ENCODE assay signal across 22 cellular contexts in the genomic region with DNA sequence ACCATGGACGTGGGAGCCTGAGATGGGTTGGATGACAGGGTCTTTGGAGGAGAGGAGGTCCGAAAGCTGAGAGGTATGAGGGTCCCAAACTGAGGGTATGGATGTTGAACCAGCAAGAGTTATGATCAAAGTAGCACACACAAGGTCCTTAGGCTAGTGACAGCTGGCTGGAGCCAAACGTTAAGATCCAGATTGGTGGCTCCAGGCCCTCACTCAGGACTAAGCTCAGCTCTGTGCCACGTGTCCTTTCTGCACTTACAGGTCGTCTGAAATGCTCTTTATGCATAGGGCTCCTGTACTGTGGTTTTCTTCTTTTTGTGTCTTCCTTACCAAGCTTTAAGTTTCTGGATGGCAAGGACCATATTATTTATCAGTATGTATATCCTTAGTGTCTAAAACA. TPM values are rescaled to one million over a fixed set of nuclear protein-coding genes. Genes with fewer than 3 reads are reported as not detected.
DNase-seq lines count a peak whose midpoint lies in the region; ATAC-seq and TF ChIP-seq lines count a peak whose summit lies in the region.
"Had no signal": no experiment of that assay in that cellular context is flagged by ENCODE, and none has a peak within 500 bp of the region (broad histone marks: within the 10 kb centered on the region; RNA-seq: fewer than 3 reads in every experiment).

No MANE protein-coding gene starts in this region.

- H4K20me1 ChIP-seq in HCT116 (ENCODE audit: insufficient read depth): no peaks in the 10 kb centered on the region

- no peak overlapping the region for H3K4me3 Mint-ChIP-seq in activated CD4-positive, alpha-beta T cell treated with anti-CD3 and anti-CD28 coated beads, Interleukin-2, amount 10 ng/mL, durations not matched to agents 24 days and 14 days
- no peak overlapping the region for H3K4me3 Mint-ChIP-seq in activated naive CD8-positive, alpha-beta T cell treated with anti-CD3 and anti-CD28 coated beads, Interleukin-2, amount 50 U/mL, for 24 hours
- no peak overlapping the region for H3K4me3 Mint-ChIP-seq in nephron progenitor cell
- H3K4me3 Mint-ChIP-seq: endodermal cell, T-cell, type B pancreatic cell had no signal

- no peaks in the 10 kb centered on the region for H3K4me1 ChIP-seq in HCT116 (ENCODE audit: control insufficient read depth in 1 of 2, insufficient read depth in 2 of 2, low read length in 2 of 2)

- peak overlapping the region; percentile 45 for H3K27ac Mint-ChIP-seq in activated CD4-positive, alpha-beta T cell treated with anti-CD3 and anti-CD28 coated beads, Interleukin-2, amount 10 ng/mL, durations not matched to agents 24 days and 14 days
- H3K27ac Mint-ChIP-seq in activated naive CD8-positive, alpha-beta T cell treated with anti-CD3 and anti-CD28 coated beads, Interleukin-2, amount 50 U/mL, for 24 hours: peak overlapping the region; percentile 6
- H3K27ac Mint-ChIP-seq in nephron progenitor cell: peak overlapping the region; percentile 10
- H3K27ac Mint-ChIP-seq: endodermal cell, type B pancreatic cell had no signal

- TSS peak; percentile 34 for BruUV-seq in HCT116 (replicated peaks; lab: Mats Ljungman, UMichigan)

- H3K79me2 ChIP-seq in HCT116 (ENCODE audit: insufficient read depth, low read length): peaks cover 33% of the 10 kb centered on the region

- CTCF ChIA-PET in HCT116 (lab: Charles Lee): no interaction called here
- CTCF ChIA-PET in HEK293T (lab: Yijun Ruan, JAX): no interaction called here

- RAD21 ChIA-PET in HCT116 (lab: Charles Lee; ENCODE audit: low non-redundant PET in 1 of 2, low total read pairs in 2 of 2, uncharacterized antibody in 2 of 2, unreplicated experiment in 2 of 2): no interaction called here

- DNase-seq in activated CD4-positive, alpha-beta T cell treated with anti-CD3 and anti-CD28 coated beads, Interleukin-2, amount 10 ng/mL, durations not matched to agents 24 days and 14 days: no peak
- no peak for DNase-seq in activated CD4-positive, alpha-beta T cell treated with anti-CD3 and anti-CD28 coated beads for 1 hour
- DNase-seq in HCT116 (ENCODE audit: low read depth, low spot score): no peak
- DNase-seq in activated naive CD8-positive, alpha-beta T cell treated with anti-CD3 and anti-CD28 coated beads, Interleukin-2, amount 50 U/mL, for 24 hours: no peak
- DNase-seq in nephron progenitor cell: no peak
- no peak for DNase-seq in NCI-H345 (lab: John Stamatoyannopoulos, UW)
- DNase-seq in HEK293T (ENCODE audit: extremely low spot score): no peak
- DNase-seq: activated gamma-delta T cell, aorta, endodermal cell, H7, heart right ventricle, lower lobe of right lung, NCI-H1436, NCI-H2171, NCI-H748 treated with DMSO at 0.1 percent for 48 hours, ovary, SIG-M5, T-cell had no signal

- no peak overlapping the region for H3K27ac ChIP-seq in HCT116 (ENCODE audit: low read depth, low read length)
- H3K27ac ChIP-seq: BLaER1, lower lobe of right lung, ovary had no signal

- intact Hi-C loops in activated CD4-positive, alpha-beta T cell treated with anti-CD3 and anti-CD28 coated beads, Interleukin-2, amount 10 ng/mL, durations not matched to agents 24 days and 14 days (cut with micrococcal nuclease): no loop called here
- intact Hi-C loops in HCT116 (cut with micrococcal nuclease): no loop called here

- no peaks in the 10 kb centered on the region for H3K27me3 ChIP-seq in HCT116 (ENCODE audit: insufficient read depth, low read length)
- H3K27me3 ChIP-seq: BLaER1, heart right ventricle, ovary had no signal

- no peaks in the 10 kb centered on the region for H3K9me3 Mint-ChIP-seq in activated CD4-positive, alpha-beta T cell treated with anti-CD3 and anti-CD28 coated beads, Interleukin-2, amount 10 ng/mL, durations not matched to agents 24 days and 14 days
- H3K9me3 Mint-ChIP-seq in activated naive CD8-positive, alpha-beta T cell treated with anti-CD3 and anti-CD28 coated beads, Interleukin-2, amount 50 U/mL, for 24 hours: no peaks in the 10 kb centered on the region
- H3K9me3 Mint-ChIP-seq in nephron progenitor cell: no peaks in the 10 kb centered on the region
- H3K9me3 Mint-ChIP-seq: endodermal cell, T-cell, type B pancreatic cell had no signal

- no peak overlapping the region for H3K9ac ChIP-seq in HCT116 (ENCODE audit: low read length)
- H3K9ac ChIP-seq: BLaER1 had no signal

- H3K36me3 Mint-ChIP-seq in activated CD4-positive, alpha-beta T cell treated with anti-CD3 and anti-CD28 coated beads, Interleukin-2, amount 10 ng/mL, durations not matched to agents 24 days and 14 days (ENCODE audit: low read depth): peaks cover 32% of the 10 kb centered on the region
- H3K36me3 Mint-ChIP-seq in activated naive CD8-positive, alpha-beta T cell treated with anti-CD3 and anti-CD28 coated beads, Interleukin-2, amount 50 U/mL, for 24 hours (ENCODE audit: low read depth): peaks cover 31% of the 10 kb centered on the region
- peaks cover 76% of the 10 kb centered on the region for H3K36me3 Mint-ChIP-seq in nephron progenitor cell (ENCODE audit: low read depth)

- peaks cover 17% of the 10 kb centered on the region for H3K4me1 Mint-ChIP-seq in activated CD4-positive, alpha-beta T cell treated with anti-CD3 and anti-CD28 coated beads, Interleukin-2, amount 10 ng/mL, durations not matched to agents 24 days and 14 days
- peaks cover 22% of the 10 kb centered on the region for H3K4me1 Mint-ChIP-seq in activated naive CD8-positive, alpha-beta T cell treated with anti-CD3 and anti-CD28 coated beads, Interleukin-2, amount 50 U/mL, for 24 hours
- peaks cover 4% of the 10 kb centered on the region for H3K4me1 Mint-ChIP-seq in nephron progenitor cell

- H3K27me3 Mint-ChIP-seq in activated CD4-positive, alpha-beta T cell treated with anti-CD3 and anti-CD28 coated beads, Interleukin-2, amount 10 ng/mL, durations not matched to agents 24 days and 14 days: no peaks in the 10 kb centered on the region
- H3K27me3 Mint-ChIP-seq in activated naive CD8-positive, alpha-beta T cell treated with anti-CD3 and anti-CD28 coated beads, Interleukin-2, amount 50 U/mL, for 24 hours: no peaks in the 10 kb centered on the region
- no peaks in the 10 kb centered on the region for H3K27me3 Mint-ChIP-seq in nephron progenitor cell (ENCODE audit: low read depth, poor library complexity)
- H3K27me3 Mint-ChIP-seq: T-cell, type B pancreatic cell had no signal

- H3K9me3 ChIP-seq in HCT116 (ENCODE audit: control insufficient read depth in 1 of 2, insufficient read depth in 1 of 2, low read depth in 1 of 2, low read length in 2 of 2): no peaks in the 10 kb centered on the region
- H3K9me3 ChIP-seq: BLaER1, heart right ventricle, lower lobe of right lung, ovary had no signal

- no peak for TF ChIP-seq POLR2A in HCT116 (IDR thresholded peaks at IDR 0.05; ENCODE audit: borderline replicate concordance, extremely low read depth, insufficient read depth, insufficient read length)

- no peak overlapping the region for H3K4me3 ChIP-seq in HCT116 (replicated peaks in 1 of 2; ENCODE audit: low read depth in 1 of 2, low read length in 2 of 2)
- H3K4me3 ChIP-seq: BLaER1, heart right ventricle, lower lobe of right lung, ovary had no signal

- TF ChIP-seq CTCF in HCT116 (IDR thresholded peaks at IDR 0.05 in 2 of 3, conservative IDR thresholded peaks at IDR 0.05 in 1 of 3; ENCODE audit: borderline replicate concordance in 1 of 3, insufficient read depth in 1 of 3, low read depth in 2 of 3, low read length in 2 of 3): no peak
- no peak for TF ChIP-seq CTCF in nephron progenitor cell (IDR thresholded peaks at IDR 0.05)

- POLR2A ChIA-PET in HCT116 (lab: Charles Lee): no interaction called here
- POLR2A ChIA-PET in HEK293T (lab: Yijun Ruan, JAX): interaction anchor here (0.7 kb wide), 1 partner anchor 11 kb away, joined by 3 read pairs; no protein-coding TSS in a partner anchor

- H3K4me2 ChIP-seq in HCT116 (ENCODE audit: low read length): no peak overlapping the region
- H3K4me2 ChIP-seq: BLaER1 had no signal

- TF ChIP-seq RAD21 in HCT116 (IDR thresholded peaks at IDR 0.05; ENCODE audit: low read depth): no peak

- no peak overlapping the region for H2AFZ ChIP-seq in HCT116 (ENCODE audit: low read depth, low read length, poor library complexity, severe bottlenecking)

- H3K9me2 ChIP-seq in HCT116 (ENCODE audit: insufficient read depth): no peaks in the 10 kb centered on the region

- peaks cover 3% of the 10 kb centered on the region in 2 experiments; a peak in 2 of 4 replicates for H3K36me3 ChIP-seq in HCT116 (ENCODE audit: control insufficient read depth in 1 of 2, insufficient read depth in 2 of 2, low read length in 2 of 2)
- H3K36me3 ChIP-seq: ovary had no signal

- no peak for ATAC-seq in HCT116
- ATAC-seq in activated naive CD8-positive, alpha-beta T cell treated with anti-CD3 and anti-CD28 coated beads, Interleukin-2, amount 50 U/mL, for 24 hours: no peak
- no peak for ATAC-seq in GM21360 (IDR thresholded peaks at IDR 0.05; ENCODE audit: unreplicated experiment)
- ATAC-seq: lower lobe of right lung, T-cell had no signal

TF ChIP-seq in HCT116, 20 proteins besides CTCF, POLR2A, EP300 and RAD21 (continues in another document):
- TF ChIP-seq EGR1 (IDR thresholded peaks at IDR 0.05; ENCODE audit: low read depth) (no peak), ZFX (IDR thresholded peaks at IDR 0.05) (no peak), JUND (IDR thresholded peaks at IDR 0.05) (no peak)

TF ChIP-seq in HEK293T, 16 proteins besides CTCF, POLR2A, EP300 and RAD21:
- TF ChIP-seq LEF1 (IDR thresholded peaks at IDR 0.05; ENCODE audit: borderline replicate concordance) (no peak), HDGF (IDR thresholded peaks at IDR 0.05; ENCODE audit: borderline replicate concordance) (no peak), SUZ12 (IDR thresholded peaks at IDR 0.05) (no peak), CTBP1 (IDR thresholded peaks at IDR 0.05; ENCODE audit: borderline replicate concordance) (no peak), L3MBTL2 (conservative IDR thresholded peaks at IDR 0.05) (no peak), FOXK2 (IDR thresholded peaks at IDR 0.05) (no peak)

RNA-seq across cellular contexts. Expression of a gene that starts 35.4 kb away (rescaled TPM):
- total RNA-seq in activated CD4-positive, alpha-beta T cell treated with anti-CD3 and anti-CD28 coated beads, Interleukin-2, amount 10 ng/mL, durations not matched to agents 24 days and 14 days: 187 and 198 TPM in 2 replicates
- 139 TPM for total RNA-seq in HCT116 (2021; ENCODE audit: unreplicated experiment)
- 99.5 and 110 TPM in 2 replicates for polyA plus RNA-seq in HCT116 (2012)
